ENCODE assay signal across 14 cellular contexts in genomic region chr13:38366954-38367645, GRCh38. TPM values are rescaled to one million over a fixed set of nuclear protein-coding genes. Genes with fewer than 3 reads are reported as not detected.
DNase-seq lines count a peak whose midpoint lies in the region; ATAC-seq and TF ChIP-seq lines count a peak whose summit lies in the region.
"Had no signal": no experiment of that assay in that cellular context is flagged by ENCODE, and none has a peak within 500 bp of the region (broad histone marks: within the 10 kb centered on the region; RNA-seq: fewer than 3 reads in every experiment).

No MANE protein-coding gene starts in this region.

- H3K9ac ChIP-seq in adipocyte (ENCODE audit: low read length), result no peak overlapping the region

- intact Hi-C loops in posterior vena cava (cut with DNase I), result no loop called here

- peaks cover 4% of the 10 kb centered on the region for H3K4me1 ChIP-seq in adipocyte (ENCODE audit: control insufficient read depth, insufficient read depth, low read length)

- H3K27ac ChIP-seq in WERI-Rb-1, result no peak overlapping the region
- H3K27ac ChIP-seq: neutrophil had no signal

- H3K4me3 ChIP-seq in adipocyte (ENCODE audit: low read length), result no peak overlapping the region
- no peak overlapping the region for H3K4me3 ChIP-seq in WERI-Rb-1 (ENCODE audit: low read depth, low read length)

- H3K27me3 ChIP-seq in adipocyte (replicated peaks; ENCODE audit: control insufficient read depth, insufficient read depth, low read length) (no peaks in the 10 kb centered on the region), WERI-Rb-1 (ENCODE audit: insufficient read depth, low read depth, severe bottlenecking) (no peaks in the 10 kb centered on the region)
- H3K27me3 ChIP-seq: neutrophil had no signal

- no peak for TF ChIP-seq CTCF in WERI-Rb-1 (IDR thresholded peaks at IDR 0.05; ENCODE audit: low read depth, low read length)

- peaks cover 14% of the 10 kb centered on the region for H3K36me3 ChIP-seq in adipocyte (ENCODE audit: control insufficient read depth, insufficient read depth, low read length, severe bottlenecking)
- no peaks in the 10 kb centered on the region for H3K36me3 ChIP-seq in WERI-Rb-1

- H3K9me3 ChIP-seq in adipocyte (ENCODE audit: control insufficient read depth, low read length), result no peaks in the 10 kb centered on the region
- H3K9me3 ChIP-seq in WERI-Rb-1 (ENCODE audit: severe bottlenecking), result no peaks in the 10 kb centered on the region
- H3K9me3 ChIP-seq: neutrophil had no signal

- DNase-seq in adipocyte (ENCODE audit: low read depth) (peak; percentile 25), foreskin melanocyte (peak; percentile 4), OCI-M1 (lab: John Stamatoyannopoulos, UW) (no peak), posterior vena cava (ENCODE audit: low spot score) (no peak), WERI-Rb-1 (no peak)
- DNase-seq: CD4-positive, CD25-positive, alpha-beta regulatory T cell; H9; NCI-H1048; stimulated activated naive CD4-positive, alpha-beta T cell treated with Interleukin-2 at 50 U/mL for 16 hours; SW 1271 had no signal

- ATAC-seq in GM18502 (IDR thresholded peaks at IDR 0.05; ENCODE audit: poor library complexity, unreplicated experiment) (peak; percentile 61), HG03442 (IDR thresholded peaks at IDR 0.05; ENCODE audit: unreplicated experiment) (peak; percentile 63), GM21390 (IDR thresholded peaks at IDR 0.05; ENCODE audit: unreplicated experiment) (no peak)

RNA-seq across cellular contexts. Expression of gene UFM1, which starts 17.4 kb away (rescaled TPM):
- total RNA-seq in posterior vena cava, result 10 to 100 TPM; 67.7 to 95.0 TPM

Comparison
In these comparisons a context has a peak if more than half of its experiments do, and no peak if none do; other contexts are left out.
1. DNase-seq: peak in adipocyte (single experiment) and foreskin melanocyte (single experiment); none in OCI-M1 (single experiment), posterior vena cava (single experiment) and WERI-Rb-1 (single experiment).